ENCODE assay signal across 1 cellular context in genomic region chr17:36085710-36086268, GRCh38.
TF ChIP-seq lines count a peak whose summit lies in the region.

No MANE protein-coding gene starts in this region.

TF ChIP-seq in WTC11, 78 proteins besides CTCF, POLR2A, EP300 and RAD21 (continued from another document):
- TF ChIP-seq ATF6 (CRISPR knock-in tag; IDR thresholded peaks at IDR 0.05) (no peak), FOXP1 (CRISPR knock-in tag; IDR thresholded peaks at IDR 0.05; ENCODE audit: borderline replicate concordance) (no peak), ATF2 (CRISPR knock-in tag; IDR thresholded peaks at IDR 0.05; ENCODE audit: borderline replicate concordance, low read depth) (no peak), NFATC4 (CRISPR knock-in tag; IDR thresholded peaks at IDR 0.05) (no peak), ZBTB21 (CRISPR knock-in tag; IDR thresholded peaks at IDR 0.05; ENCODE audit: borderline replicate concordance) (no peak)
TF ChIP-seq in WTC11: peak in this region for 0.
